ENCODE assay signal across 8 cellular contexts in the genomic region with DNA sequence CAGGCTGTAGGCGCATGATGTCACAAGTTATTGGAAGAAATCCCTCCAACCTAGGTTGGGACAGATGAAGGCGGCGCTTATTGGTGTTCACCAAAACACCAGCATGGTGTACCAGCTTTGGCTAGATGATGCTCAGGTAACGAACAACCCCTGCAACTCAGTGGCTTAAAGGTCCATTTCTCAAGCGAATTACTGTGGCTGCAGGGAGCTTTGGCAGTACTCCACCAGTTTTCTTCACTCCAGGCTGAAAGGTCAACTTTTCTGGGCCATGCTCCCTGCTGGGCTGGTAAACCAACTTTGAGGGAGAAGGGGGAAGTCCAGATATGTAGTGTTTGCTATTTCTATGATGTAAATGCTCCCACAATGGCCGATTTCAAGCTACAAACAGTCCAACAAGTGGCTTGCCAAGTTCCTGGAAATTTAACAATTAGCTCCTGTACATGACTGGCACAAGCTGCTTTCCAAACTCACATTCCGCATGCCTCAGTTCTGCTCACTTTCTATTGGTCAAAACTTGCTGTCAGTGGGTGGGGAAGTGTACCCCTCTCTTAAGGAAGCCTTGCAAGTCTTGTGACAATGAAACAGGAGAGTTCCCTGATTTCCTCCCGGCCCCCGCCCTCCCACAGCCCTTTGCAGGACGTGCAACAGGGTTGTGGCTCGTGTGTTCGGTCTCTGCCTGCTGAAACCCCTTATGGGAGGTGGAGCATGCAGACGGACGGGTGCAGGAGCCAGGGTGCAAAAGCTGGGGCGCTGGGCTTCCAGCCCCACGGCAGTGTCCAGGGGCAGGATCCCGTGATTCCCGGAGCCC. TPM values are rescaled to one million over a fixed set of nuclear protein-coding genes. Genes with fewer than 3 reads are reported as not detected.
DNase-seq lines count a peak whose midpoint lies in the region; ATAC-seq and TF ChIP-seq lines count a peak whose summit lies in the region.

No MANE protein-coding gene starts in this region.

- TF ChIP-seq EP300 in SK-N-SH (IDR thresholded peaks at IDR 0.05; ENCODE audit: borderline replicate concordance in 1 of 2, low read depth in 1 of 2, low read length in 1 of 2) (no peak), tibial nerve (IDR thresholded peaks at IDR 0.05) (peak in 1 of 2 donors; percentile 60)

- no peak for TF ChIP-seq POLR2A in tibial nerve (IDR thresholded peaks at IDR 0.05)

- H3K79me2 ChIP-seq in SK-N-SH (ENCODE audit: insufficient read depth) (no peaks in the 10 kb centered on the region), OCI-LY3 (ENCODE audit: low read length) (peaks cover 4% of the 10 kb centered on the region)

- H3K4me1 ChIP-seq in SK-N-SH (ENCODE audit: control insufficient read depth in 1 of 2, insufficient read depth in 2 of 2, low read depth in 1 of 2, low read length in 1 of 2) (peaks cover 0 to 10% of the 10 kb centered on the region in 2 experiments; a peak in 2 of 4 replicates), OCI-LY3 (ENCODE audit: low read length) (peaks cover 10% of the 10 kb centered on the region), ectodermal cell (ENCODE audit: control insufficient read depth, insufficient read depth, low read length) (peaks cover 15% of the 10 kb centered on the region), tibial nerve (peaks cover 0 to 23% (median 5%) of the 10 kb centered on the region in 4 donors)

- H3K36me3 ChIP-seq in SK-N-SH (replicated peaks in 1 of 2; ENCODE audit: control insufficient read depth in 1 of 2, insufficient read depth in 2 of 2, low read length in 1 of 2) (peaks cover 4 to 6% of the 10 kb centered on the region in 2 experiments), OCI-LY3 (replicated peaks; ENCODE audit: low read depth, low read length) (peaks cover 7% of the 10 kb centered on the region), ectodermal cell (ENCODE audit: control insufficient read depth, insufficient read depth, low read length) (peaks cover 4% of the 10 kb centered on the region), tibial nerve (peaks cover 0 to 14% (median 0%) of the 10 kb centered on the region in 3 donors)

- CTCF ChIA-PET in SK-N-SH (lab: Yijun Ruan, JAX), result interaction anchor here (1.0 to 3.1 kb wide), 3 partner anchors 10 to 349 kb away, joined by 3 to 46 read pairs (median 3); no protein-coding TSS in a partner anchor

- no peaks in the 10 kb centered on the region for H3K27me3 ChIP-seq in SK-N-SH (ENCODE audit: insufficient read depth)
- H3K27me3 ChIP-seq in OCI-LY3 (ENCODE audit: low read depth, low read length), result no peaks in the 10 kb centered on the region
- no peaks in the 10 kb centered on the region for H3K27me3 ChIP-seq in ectodermal cell (ENCODE audit: control insufficient read depth, insufficient read depth, low read length, poor library complexity, severe bottlenecking)
- H3K27me3 ChIP-seq in tibial nerve, result no peaks in the 10 kb centered on the region

- H3K9ac ChIP-seq in SK-N-SH (peak overlapping the region; percentile 71; the same call in 1 of the 2 replicates), OCI-LY3 (ENCODE audit: low read length) (peak overlapping the region; percentile 81)

- 69% methylated on average over 16 of the region's 18 CpGs for WGBS in SK-N-SH (ENCODE audit: low lambda C conversion rate)
- 66 to 67% methylated on average over 18 of the region's 18 CpGs for WGBS in ectodermal cell, 2 experiments
- WGBS in tibial nerve, 2 donors, result 8% methylated on average over 14 to 17 of the region's 18 CpGs

- POLR2A ChIA-PET in SK-N-SH (lab: Yijun Ruan, JAX), result interaction anchor here (2.9 kb wide), 1 partner anchor 10 kb away, joined by 20 read pairs; no protein-coding TSS in a partner anchor

- H3K27ac ChIP-seq in SK-N-SH (ENCODE audit: low read depth in 2 of 2, low read length in 1 of 2) (peak overlapping the region in 1 of 2 experiments; percentile 94; a peak in 3 of 4 replicates), OCI-LY3 (ENCODE audit: low read length) (peak overlapping the region; percentile 73), ectodermal cell (ENCODE audit: insufficient read depth, low read depth, low read length, poor library complexity, severe bottlenecking) (peak overlapping the region; percentile 97), tibial nerve (peak overlapping the region; percentile 85 to 92 (median 90))

- no peak for ATAC-seq in SK-N-SH treated with all-trans-retinoic acid at 6 μM for 48 hours

- H3K9me2 ChIP-seq in SK-N-SH, result no peaks in the 10 kb centered on the region

- peak overlapping the region; percentile 86 for H2AFZ ChIP-seq in SK-N-SH (ENCODE audit: low read depth)
- H2AFZ ChIP-seq in OCI-LY3 (ENCODE audit: low read depth, low read length), result peak overlapping the region; percentile 70

- no peak for TF ChIP-seq RAD21 in SK-N-SH (IDR thresholded peaks at IDR 0.05; ENCODE audit: low read length)

- H4K20me1 ChIP-seq in SK-N-SH (ENCODE audit: insufficient read depth), result no peaks in the 10 kb centered on the region
- H4K20me1 ChIP-seq in OCI-LY3 (ENCODE audit: insufficient read depth, low read length), result no peaks in the 10 kb centered on the region

- peak overlapping the region; percentile 83 for H3K4me2 ChIP-seq in SK-N-SH
- peak overlapping the region; percentile 73 for H3K4me2 ChIP-seq in OCI-LY3 (ENCODE audit: low read length)

- DNase-seq in SK-N-SH (no peak), medulla oblongata (ENCODE audit: extremely low spot score) (peak; percentile 72), tibial nerve (ENCODE audit: low spot score in 2 of 2) (peak in 1 of 2 donors; percentile 16)
- no peak for DNase-seq in activated CD4-positive, alpha-beta T cell treated with anti-CD3 and anti-CD28 coated beads for 1 hour
- DNase-seq in activated CD8-positive, alpha-beta memory T cell treated with anti-CD3 and anti-CD28 coated beads for 24 hours, result no peak

- TF ChIP-seq CTCF in SK-N-SH (IDR thresholded peaks at IDR 0.05) (no peak), OCI-LY3 (IDR thresholded peaks at IDR 0.05; ENCODE audit: low read depth, low read length) (no peak), tibial nerve (IDR thresholded peaks at IDR 0.05) (no peak)

- H3K4me3 ChIP-seq in SK-N-SH (ENCODE audit: low read depth in 2 of 2, low read length in 1 of 2) (peak overlapping the region; percentile 66 to 69), OCI-LY3 (ENCODE audit: low read length) (peak overlapping the region; percentile 90), ectodermal cell (ENCODE audit: insufficient read depth, low read depth, low read length) (peak overlapping the region; percentile 72), tibial nerve (peak overlapping the region; percentile 56 to 93 (median 75))

- H3F3A ChIP-seq in SK-N-SH (replicated peaks; ENCODE audit: insufficient read depth), result peaks cover 7% of the 10 kb centered on the region

- no peaks in the 10 kb centered on the region for H3K9me3 ChIP-seq in SK-N-SH
- H3K9me3 ChIP-seq in OCI-LY3 (ENCODE audit: insufficient read depth, low read length), result no peaks in the 10 kb centered on the region
- H3K9me3 ChIP-seq in ectodermal cell (ENCODE audit: control insufficient read depth, low read length), result no peaks in the 10 kb centered on the region
- no peaks in the 10 kb centered on the region for H3K9me3 ChIP-seq in tibial nerve

TF ChIP-seq in SK-N-SH, 30 proteins besides CTCF, POLR2A, EP300 and RAD21:
- TF ChIP-seq TAF1 (IDR thresholded peaks at IDR 0.05; ENCODE audit: borderline replicate concordance, low read depth, low read length) (no peak), MXI1 (IDR thresholded peaks at IDR 0.05; ENCODE audit: low read depth, low read length) (no peak)

TF ChIP-seq in SK-N-SH treated with all-trans-retinoic acid at 6 μM for 48 hours, 23 proteins besides CTCF, POLR2A, EP300 and RAD21 (continues in another document):
- no peak for TF ChIP-seq ZFP30 (CRISPR knock-in tag; IDR thresholded peaks at IDR 0.05)
- no peak for TF ChIP-seq ISL1 (CRISPR knock-in tag; IDR thresholded peaks at IDR 0.05)
- no peak for TF ChIP-seq GLIS3 (CRISPR knock-in tag; IDR thresholded peaks at IDR 0.05)
- TF ChIP-seq, protein P1, sequence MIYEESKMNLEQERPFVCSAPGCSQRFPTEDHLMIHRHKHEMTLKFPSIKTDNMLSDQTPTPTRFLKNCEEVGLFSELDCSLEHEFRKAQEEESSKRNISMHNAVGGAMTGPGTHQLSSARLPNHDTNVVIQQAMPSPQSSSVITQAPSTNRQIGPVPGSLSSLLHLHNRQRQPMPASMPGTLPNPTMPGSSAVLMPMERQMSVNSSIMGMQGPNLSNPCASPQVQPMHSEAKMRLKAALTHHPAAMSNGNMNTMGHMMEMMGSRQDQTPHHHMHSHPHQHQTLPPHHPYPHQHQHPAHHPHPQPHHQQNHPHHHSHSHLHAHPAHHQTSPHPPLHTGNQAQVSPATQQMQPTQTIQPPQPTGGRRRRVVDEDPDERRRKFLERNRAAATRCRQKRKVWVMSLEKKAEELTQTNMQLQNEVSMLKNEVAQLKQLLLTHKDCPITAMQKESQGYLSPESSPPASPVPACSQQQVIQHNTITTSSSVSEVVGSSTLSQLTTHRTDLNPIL (CRISPR knock-in tag; IDR thresholded peaks at IDR 0.05; ENCODE audit: low read depth), result no peak
- TF ChIP-seq, protein P2, sequence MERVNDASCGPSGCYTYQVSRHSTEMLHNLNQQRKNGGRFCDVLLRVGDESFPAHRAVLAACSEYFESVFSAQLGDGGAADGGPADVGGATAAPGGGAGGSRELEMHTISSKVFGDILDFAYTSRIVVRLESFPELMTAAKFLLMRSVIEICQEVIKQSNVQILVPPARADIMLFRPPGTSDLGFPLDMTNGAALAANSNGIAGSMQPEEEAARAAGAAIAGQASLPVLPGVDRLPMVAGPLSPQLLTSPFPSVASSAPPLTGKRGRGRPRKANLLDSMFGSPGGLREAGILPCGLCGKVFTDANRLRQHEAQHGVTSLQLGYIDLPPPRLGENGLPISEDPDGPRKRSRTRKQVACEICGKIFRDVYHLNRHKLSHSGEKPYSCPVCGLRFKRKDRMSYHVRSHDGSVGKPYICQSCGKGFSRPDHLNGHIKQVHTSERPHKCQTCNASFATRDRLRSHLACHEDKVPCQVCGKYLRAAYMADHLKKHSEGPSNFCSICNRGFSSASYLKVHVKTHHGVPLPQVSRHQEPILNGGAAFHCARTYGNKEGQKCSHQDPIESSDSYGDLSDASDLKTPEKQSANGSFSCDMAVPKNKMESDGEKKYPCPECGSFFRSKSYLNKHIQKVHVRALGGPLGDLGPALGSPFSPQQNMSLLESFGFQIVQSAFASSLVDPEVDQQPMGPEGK (CRISPR knock-in tag; IDR thresholded peaks at IDR 0.05; ENCODE audit: borderline replicate concordance), result no peak

RNA-seq across cellular contexts. Expression of a gene that starts 0.6 kb away (rescaled TPM):
- polyA plus RNA-seq in SK-N-SH (2012; rRNA removed), result 5.8 TPM in 2 replicates
- polyA plus RNA-seq in SK-N-SH (2012; cell fraction: cytosol; rRNA removed), result 4.8 and 5.1 TPM in 2 replicates
- polyA plus RNA-seq in SK-N-SH (2012; cell fraction: nucleus; rRNA removed), result 4.3 and 5.1 TPM in 2 replicates
- polyA plus RNA-seq in ectodermal cell (2013, experiment 1 of 4), result 6.7 TPM
- polyA plus RNA-seq in ectodermal cell (2013, experiment 2 of 4), result 8.1 TPM
- 5.9 TPM for polyA plus RNA-seq in ectodermal cell (2013, experiment 3 of 4)
- 6.2 TPM for polyA plus RNA-seq in ectodermal cell (2013, experiment 4 of 4)
- 10 to 100 TPM in 2 of 4 donors, 1 to 10 TPM in 2; 5.7 to 33.5 (median 18.4) TPM for total RNA-seq in tibial nerve

RNA-seq across cellular contexts. Expression of a gene that starts 57.5 kb away (rescaled TPM):
- polyA plus RNA-seq in SK-N-SH (2012; rRNA removed), result 9.8 and 11.0 TPM in 2 replicates
- polyA plus RNA-seq in SK-N-SH (2012; cell fraction: cytosol; rRNA removed), result 12.3 and 13.7 TPM in 2 replicates
- 10.6 and 12.2 TPM in 2 replicates for polyA plus RNA-seq in SK-N-SH (2012; cell fraction: nucleus; rRNA removed)
- 24.2 TPM for polyA plus RNA-seq in ectodermal cell (2013, experiment 1 of 4)
- 25.2 TPM for polyA plus RNA-seq in ectodermal cell (2013, experiment 2 of 4)
- 22.1 TPM for polyA plus RNA-seq in ectodermal cell (2013, experiment 3 of 4)
- polyA plus RNA-seq in ectodermal cell (2013, experiment 4 of 4), result 22.6 TPM
- total RNA-seq in tibial nerve, result 10 to 100 TPM; 17.5 to 20.9 (median 18.6) TPM
